In the genomic region with DNA sequence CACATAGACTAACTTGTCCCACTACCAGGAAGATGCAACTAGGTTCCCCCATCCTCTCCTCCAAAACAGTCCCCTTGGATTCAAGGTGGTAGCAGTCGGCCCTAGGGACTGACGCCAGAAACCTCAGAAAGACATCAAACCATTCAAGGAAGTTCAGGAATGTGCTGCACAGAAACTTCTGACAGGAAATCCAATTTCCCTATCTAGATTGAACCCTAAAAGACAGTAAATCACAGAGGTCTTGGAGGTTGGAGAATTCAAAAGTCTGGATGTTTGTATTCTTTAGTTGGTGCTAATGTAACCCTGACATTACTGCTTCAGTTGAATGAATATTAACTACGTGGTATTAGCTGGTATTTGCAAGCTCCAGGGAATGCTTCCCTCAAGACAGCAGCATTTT, we compare ENCODE assay signal across 24 cellular contexts.
DNase-seq lines count a peak whose midpoint lies in the region; ATAC-seq and TF ChIP-seq lines count a peak whose summit lies in the region.
"Had no signal": no experiment of that assay in that cellular context is flagged by ENCODE, and none has a peak within 500 bp of the region (broad histone marks: within the 10 kb centered on the region; RNA-seq: fewer than 3 reads in every experiment).

No MANE protein-coding gene starts in this region.

- CTCF ChIA-PET in IMR-90 (lab: Yijun Ruan, JAX): interaction anchor here (1.4 kb wide), 1 partner anchor 11 kb away, joined by 6 read pairs; no protein-coding TSS in a partner anchor
- CTCF ChIA-PET in CD4-positive, alpha-beta memory T cell (lab: Charles Lee; ENCODE audit: partially characterized antibody): no interaction called here

- TF ChIP-seq RAD21 in IMR-90 (IDR thresholded peaks at IDR 0.05; ENCODE audit: low read length): no peak

- peak overlapping the region in 1 of 2 experiments; percentile 39; a peak in 1 of 4 replicates for H4K8ac ChIP-seq in IMR-90 (ENCODE audit: low read depth in 2 of 2, low read length in 2 of 2)

- H3K36me3 ChIP-seq in ACC112 (ENCODE audit: insufficient read depth, low read length) (no peaks in the 10 kb centered on the region), IMR-90 (ENCODE audit: control insufficient read depth, insufficient read depth, low read length) (no peaks in the 10 kb centered on the region), esophagus muscularis mucosa (no peaks in the 10 kb centered on the region)
- H3K36me3 ChIP-seq in CD4-positive, alpha-beta memory T cell (ENCODE audit: insufficient read depth, low read length): no peaks in the 10 kb centered on the region
- H3K36me3 ChIP-seq: BLaER1, SJCRH30 had no signal

- intact Hi-C loops in IMR-90 (cut with micrococcal nuclease) (loop anchor here (2.0 to 5.0 kb wide), 2 partner anchors 24 to 65 kb away; no protein-coding TSS in a partner anchor), esophagus muscularis mucosa (cut with DNase I) (no loop called here)
- intact Hi-C loops in CD4-positive, alpha-beta memory T cell (cut with micrococcal nuclease): no loop called here

- no peak for TF ChIP-seq CTCF in IMR-90 (conservative IDR thresholded peaks at IDR 0.05; ENCODE audit: low read depth, low read length)
- TF ChIP-seq CTCF in esophagus muscularis mucosa (IDR thresholded peaks at IDR 0.05): no peak
- no peak for TF ChIP-seq CTCF in progenitor cell of endocrine pancreas (IDR thresholded peaks at IDR 0.05; ENCODE audit: unreplicated experiment)

- DNase-seq in IMR-90 (no peak), iris pigment epithelial cell (ENCODE audit: low read depth) (peak; percentile 12), esophagus muscularis mucosa (ENCODE audit: extremely low spot score) (no peak), progenitor cell of endocrine pancreas (ENCODE audit: low spot score, unreplicated experiment) (no peak)
- DNase-seq in CD4-positive, alpha-beta memory T cell: no peak
- DNase-seq: Calu3; CD8-positive, alpha-beta memory T cell; DMS153; GF-D8; H7; NCI-H1105; NCI-H146; NCI-H2029 treated with DMSO at 0.1 percent for 48 hours; NCI-H226; NCI-H510A treated with DMSO at 0.1 percent for 48 hours; NCI-H748 treated with DMSO at 0.1 percent for 48 hours; SJCRH30 had no signal

- no peak overlapping the region for H3K4me2 ChIP-seq in IMR-90 (ENCODE audit: low read depth, low read length)
- H3K4me2 ChIP-seq: A549, BLaER1 had no signal

- peak overlapping the region; percentile 49 for H3K14ac ChIP-seq in IMR-90 (replicated peaks; ENCODE audit: low read depth, low read length)

- H2AFZ ChIP-seq in ACC112 (ENCODE audit: low read length, unreplicated experiment): peak overlapping the region; percentile 42
- H2AFZ ChIP-seq in IMR-90 (replicated peaks; ENCODE audit: low read length, poor library complexity): peak overlapping the region; percentile 73

- BruUV-seq in IMR-90 (replicated peaks; lab: Mats Ljungman, UMichigan): no TSS peak

- WGBS in IMR-90 (ENCODE audit: extremely low coverage in 2 of 2, insufficient read length in 1 of 2), 2 experiments: no CpG with 5 or more reads among the region's 3 CpGs
- WGBS in esophagus muscularis mucosa: 80% methylated on average over 3 of the region's 3 CpGs

- H2AK9ac ChIP-seq in IMR-90 (replicated peaks; ENCODE audit: low read depth, low read length, poor library complexity): no peak overlapping the region

- H4K91ac ChIP-seq in IMR-90 (ENCODE audit: insufficient read depth, low read depth, low read length): peak overlapping the region; percentile 26

- H2BK5ac ChIP-seq in IMR-90 (ENCODE audit: low read depth, low read length, poor library complexity, severe bottlenecking): no peak overlapping the region

- peak overlapping the region; percentile 70 for H2BK120ac ChIP-seq in IMR-90 (ENCODE audit: low read depth, low read length)

- H4K5ac ChIP-seq in IMR-90 (ENCODE audit: low read depth, low read length): no peak overlapping the region

- no peak overlapping the region for H3K18ac ChIP-seq in IMR-90 (ENCODE audit: low read depth, low read length)

- H3K4me1 ChIP-seq in ACC112 (ENCODE audit: control insufficient read depth, insufficient read depth, low read length, unreplicated experiment) (peaks cover 22% of the 10 kb centered on the region), IMR-90 (ENCODE audit: control insufficient read depth, insufficient read depth, low read length) (peaks cover 7% of the 10 kb centered on the region), esophagus muscularis mucosa (no peaks in the 10 kb centered on the region)
- H3K4me1 ChIP-seq in CD4-positive, alpha-beta memory T cell (ENCODE audit: insufficient read depth, low read length): no peaks in the 10 kb centered on the region
- H3K4me1 ChIP-seq: SJCRH30 had no signal

- dilution Hi-C loops in IMR-90 (cut with HindIII; ENCODE audit: low sequenced_read_pairs, unreplicated experiment): no loop called here

- in situ Hi-C loops in IMR-90 (cut with MboI; ENCODE audit: low sequenced_read_pairs): no loop called here

- H3K27ac Mint-ChIP-seq in progenitor cell of endocrine pancreas: no peak overlapping the region
- no peak overlapping the region for H3K27ac Mint-ChIP-seq in CD4-positive, alpha-beta memory T cell
- H3K27ac Mint-ChIP-seq: CD8-positive, alpha-beta memory T cell had no signal

- no peak overlapping the region for H3K23ac ChIP-seq in IMR-90 (ENCODE audit: low read depth, low read length)

- ATAC-seq in IMR-90 (ENCODE audit: low read depth) (no peak), SK-N-SH treated with all-trans-retinoic acid at 6 μM for 48 hours (no peak; the same call in 2 of the 3 replicates), GM21360 (IDR thresholded peaks at IDR 0.05; ENCODE audit: unreplicated experiment) (no peak)
- ATAC-seq: A549, K562, Panc1 had no signal

- no peaks in the 10 kb centered on the region for H3K79me1 ChIP-seq in IMR-90 (ENCODE audit: low read depth in 1 of 2, low read length in 2 of 2)

- H3K27ac ChIP-seq in ACC112 (ENCODE audit: low read depth, low read length) (peak overlapping the region; percentile 91; the same call in 1 of the 2 replicates), IMR-90 (ENCODE audit: insufficient read depth, low read length) (no peak overlapping the region), esophagus muscularis mucosa (replicated peaks in 1 of 4) (no peak overlapping the region)
- no peak overlapping the region for H3K27ac ChIP-seq in CD4-positive, alpha-beta memory T cell (ENCODE audit: low read depth, low read length)
- H3K27ac ChIP-seq: A549, BLaER1, SJCRH30 had no signal

- H3K9me3 Mint-ChIP-seq in progenitor cell of endocrine pancreas (ENCODE audit: low read depth): peaks cover 3% of the 10 kb centered on the region
- no peaks in the 10 kb centered on the region for H3K9me3 Mint-ChIP-seq in CD4-positive, alpha-beta memory T cell
- H3K9me3 Mint-ChIP-seq: CD8-positive, alpha-beta memory T cell had no signal

- H2BK20ac ChIP-seq in IMR-90 (ENCODE audit: low read depth, low read length): peak overlapping the region; percentile 76

- peaks cover 4% of the 10 kb centered on the region for H3K9me3 ChIP-seq in IMR-90 (ENCODE audit: control insufficient read depth, insufficient read depth, low read length)
- H3K9me3 ChIP-seq in esophagus muscularis mucosa: no peaks in the 10 kb centered on the region
- H3K9me3 ChIP-seq in CD4-positive, alpha-beta memory T cell (ENCODE audit: control insufficient read depth in 1 of 2, low read length in 2 of 2): no peaks in the 10 kb centered on the region
- H3K9me3 ChIP-seq: A549, SJCRH30 had no signal

- peak overlapping the region; percentile 21; the same call in 1 of the 2 replicates for H3K56ac ChIP-seq in IMR-90 (ENCODE audit: extremely low read depth, insufficient read depth, low read length)

- no peak for TF ChIP-seq EP300 in esophagus muscularis mucosa (IDR thresholded peaks at IDR 0.05)

- H4K20me1 ChIP-seq in IMR-90 (ENCODE audit: insufficient read depth, low read length): no peaks in the 10 kb centered on the region
- H4K20me1 ChIP-seq: BLaER1 had no signal

- peaks cover 11% of the 10 kb centered on the region for H3K27me3 Mint-ChIP-seq in progenitor cell of endocrine pancreas
- peaks cover 5 to 7% of the 10 kb centered on the region in 2 donors for H3K27me3 Mint-ChIP-seq in CD4-positive, alpha-beta memory T cell

- peak overlapping the region; percentile 60 for H3K4ac ChIP-seq in IMR-90 (ENCODE audit: low read depth, low read length)

- peak overlapping the region; percentile 19; the same call in 1 of the 3 replicates for H2BK15ac ChIP-seq in IMR-90 (ENCODE audit: low read depth, low read length)

- H3K9me1 ChIP-seq in IMR-90 (ENCODE audit: insufficient read depth, low read length): 0 out of 2 replicates have a peak, but pooled peaks cover 8% of the 10 kb centered on the region

- H3K9ac ChIP-seq in IMR-90 (ENCODE audit: low read depth, low read length): no peak overlapping the region
- H3K9ac ChIP-seq: BLaER1 had no signal

- H3K27me3 ChIP-seq in ACC112 (ENCODE audit: insufficient read depth, low read length) (no peaks in the 10 kb centered on the region), IMR-90 (ENCODE audit: control insufficient read depth, insufficient read depth, low read length) (no peaks in the 10 kb centered on the region), esophagus muscularis mucosa (no peaks in the 10 kb centered on the region)
- no peaks in the 10 kb centered on the region for H3K27me3 ChIP-seq in CD4-positive, alpha-beta memory T cell (ENCODE audit: insufficient read depth, low read length)

- no peaks in the 10 kb centered on the region for H3K36me3 Mint-ChIP-seq in progenitor cell of endocrine pancreas (ENCODE audit: insufficient read depth)
- no peaks in the 10 kb centered on the region for H3K36me3 Mint-ChIP-seq in CD4-positive, alpha-beta memory T cell
- H3K36me3 Mint-ChIP-seq: CD8-positive, alpha-beta memory T cell had no signal

- H2AK5ac ChIP-seq in IMR-90 (ENCODE audit: low read depth, low read length): 0 out of 2 replicates have a peak overlapping the region, but pooled peaks have one; percentile 35

- H3K4me3 Mint-ChIP-seq in progenitor cell of endocrine pancreas (ENCODE audit: low read depth): no peak overlapping the region
- H3K4me3 Mint-ChIP-seq in CD4-positive, alpha-beta memory T cell: no peak overlapping the region
- H3K4me3 Mint-ChIP-seq: CD8-positive, alpha-beta memory T cell had no signal

- H3K4me1 Mint-ChIP-seq in progenitor cell of endocrine pancreas (ENCODE audit: low read depth): no peaks in the 10 kb centered on the region
- no peaks in the 10 kb centered on the region for H3K4me1 Mint-ChIP-seq in CD4-positive, alpha-beta memory T cell
- H3K4me1 Mint-ChIP-seq: CD8-positive, alpha-beta memory T cell had no signal

- POLR2A ChIA-PET in IMR-90 (lab: Charles Lee; ENCODE audit: unreplicated experiment): no interaction called here
- POLR2A ChIA-PET in CD4-positive, alpha-beta memory T cell (lab: Charles Lee; ENCODE audit: partially characterized antibody): no interaction called here

- TF ChIP-seq POLR2A in IMR-90 (IDR thresholded peaks at IDR 0.05; ENCODE audit: low read depth, low read length) (no peak), esophagus muscularis mucosa (IDR thresholded peaks at IDR 0.05; ENCODE audit: low read depth) (no peak)

- no peaks in the 10 kb centered on the region for H3K79me2 ChIP-seq in ACC112 (ENCODE audit: control insufficient read depth, insufficient read depth, low read length, unreplicated experiment)

- H3K4me3 ChIP-seq in ACC112 (ENCODE audit: low read depth, low read length) (no peak overlapping the region), IMR-90 (ENCODE audit: insufficient read depth, low read depth, low read length) (no peak overlapping the region), esophagus muscularis mucosa (no peak overlapping the region)
- H3K4me3 ChIP-seq in CD4-positive, alpha-beta memory T cell (ENCODE audit: low read length in 2 of 2): no peak overlapping the region
- H3K4me3 ChIP-seq: A549, BLaER1, K562, SJCRH30 had no signal
